In the genomic region with DNA sequence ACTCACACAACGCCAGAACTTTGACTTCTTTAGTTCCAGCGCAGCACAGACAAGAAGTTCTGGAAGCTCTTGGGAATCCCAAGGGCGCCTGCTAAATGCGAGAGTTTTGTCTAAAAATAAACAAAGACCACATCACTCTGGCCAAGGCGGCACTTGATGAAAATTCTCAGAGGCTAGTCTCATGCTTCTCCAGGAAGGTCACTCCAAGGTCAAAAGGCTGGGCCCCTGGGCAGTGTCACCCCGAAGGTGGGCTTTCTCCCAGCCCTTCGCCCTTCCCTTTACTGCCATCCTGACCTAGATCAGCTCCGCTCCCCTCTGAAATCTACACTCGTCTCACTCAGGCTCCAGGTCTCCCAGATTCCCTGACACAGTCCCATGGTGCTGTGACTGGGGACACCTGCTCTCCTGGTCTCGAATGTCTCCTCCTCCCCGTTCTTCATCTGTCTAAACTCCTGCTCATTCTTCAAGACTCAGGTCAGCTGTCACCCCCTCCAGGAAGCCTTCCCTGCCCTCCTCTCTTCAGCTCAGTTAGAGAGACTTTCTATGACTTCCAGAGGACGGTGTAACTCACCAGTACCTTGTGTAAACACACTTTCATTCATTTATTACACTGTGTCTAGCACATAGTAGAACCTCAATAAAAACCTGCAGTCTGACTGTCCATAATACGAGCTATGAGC, we compare ENCODE assay signal across 10 cellular contexts. TPM values are rescaled to one million over a fixed set of nuclear protein-coding genes. Genes with fewer than 3 reads are reported as not detected.
A peak's percentile ranks its signal among the peaks of the same experiment; 100 is the strongest.
DNase-seq lines count a peak whose midpoint lies in the region; ATAC-seq and TF ChIP-seq lines count a peak whose summit lies in the region.
"Had no signal": no experiment of that assay in that cellular context is flagged by ENCODE, and none has a peak within 500 bp of the region (broad histone marks: within the 10 kb centered on the region; RNA-seq: fewer than 3 reads in every experiment).

No MANE protein-coding gene starts in this region.

- H3K9me3 Mint-ChIP-seq in effector memory CD8-positive, alpha-beta T cell = no peaks in the 10 kb centered on the region
- H3K9me3 Mint-ChIP-seq in osteocyte (ENCODE audit: unreplicated experiment) = no peaks in the 10 kb centered on the region
- H3K9me3 Mint-ChIP-seq in Caco-2 (ENCODE audit: unreplicated experiment) = no peaks in the 10 kb centered on the region

- H3K36me3 ChIP-seq in Panc1 (ENCODE audit: control insufficient read depth, insufficient read depth, low read length) (no peaks in the 10 kb centered on the region), Caco-2 (ENCODE audit: control insufficient read depth, insufficient read depth, low read length) (no peaks in the 10 kb centered on the region; the same call in 1 of the 2 replicates)

- H3K4me3 ChIP-seq in AG04450 (ENCODE audit: low read depth, low read length) (no peak overlapping the region), Panc1 (ENCODE audit: low read depth in 2 of 2, low read length in 2 of 2) (no peak overlapping the region), Caco-2 (ENCODE audit: low read depth, low read length) (no peak overlapping the region)

- POLR2A ChIA-PET in AG04450 (lab: Yijun Ruan, JAX) = no interaction called here
- POLR2A ChIA-PET in Panc1 (lab: Charles Lee) = no interaction called here
- POLR2A ChIA-PET in Caco-2 (lab: Charles Lee) = no interaction called here

- H3K9me3 ChIP-seq in AG04450 (ENCODE audit: control insufficient read depth, insufficient read depth, low read length) (no peaks in the 10 kb centered on the region), Panc1 (ENCODE audit: control insufficient read depth, insufficient read depth, low read depth, low read length) (no peaks in the 10 kb centered on the region), Caco-2 (no peaks in the 10 kb centered on the region)

- intact Hi-C loops in Panc1 (cut with micrococcal nuclease; ENCODE audit: unreplicated experiment) = no loop called here
- intact Hi-C loops in Caco-2 (cut with micrococcal nuclease; ENCODE audit: unreplicated experiment) = no loop called here

- in situ Hi-C loops in Panc1 (cut with HindIII; ENCODE audit: low pct_unique_long_range_greater_than_20kb, low sequenced_read_pairs) = no loop called here

- H3K27me3 Mint-ChIP-seq in effector memory CD8-positive, alpha-beta T cell = no peaks in the 10 kb centered on the region
- H3K27me3 Mint-ChIP-seq in osteocyte (ENCODE audit: unreplicated experiment) = no peaks in the 10 kb centered on the region
- no peaks in the 10 kb centered on the region for H3K27me3 Mint-ChIP-seq in Caco-2 (ENCODE audit: insufficient read depth, unreplicated experiment)

- H3K27ac ChIP-seq in AG04450 (ENCODE audit: low read depth, low read length) (peak overlapping the region; percentile 65), Panc1 (ENCODE audit: low read length) (peak overlapping the region; percentile 17; the same call in 1 of the 2 replicates)

- H3K4me1 ChIP-seq in Panc1 (ENCODE audit: control insufficient read depth, insufficient read depth, low read length) = peaks cover 43% of the 10 kb centered on the region
- no peaks in the 10 kb centered on the region for H3K4me1 ChIP-seq in Caco-2

- peaks cover 88 to 90% of the 10 kb centered on the region in 2 donors for H3K4me1 Mint-ChIP-seq in effector memory CD8-positive, alpha-beta T cell (ENCODE audit: low read depth in 2 of 2)
- H3K4me1 Mint-ChIP-seq in osteocyte (ENCODE audit: unreplicated experiment) = peaks cover 30% of the 10 kb centered on the region
- H3K4me1 Mint-ChIP-seq in Caco-2 (ENCODE audit: low read depth, unreplicated experiment) = no peaks in the 10 kb centered on the region

- H3K36me3 Mint-ChIP-seq in effector memory CD8-positive, alpha-beta T cell (ENCODE audit: insufficient read depth) = peaks cover 45% of the 10 kb centered on the region
- H3K36me3 Mint-ChIP-seq in osteocyte (ENCODE audit: unreplicated experiment) (peaks cover 2% of the 10 kb centered on the region), Caco-2 (ENCODE audit: insufficient read depth, unreplicated experiment) (peaks cover 4% of the 10 kb centered on the region)

- no peak for TF ChIP-seq CTCF in AG04450 (IDR thresholded peaks at IDR 0.05; ENCODE audit: low read depth, low read length)
- no peak for TF ChIP-seq CTCF in Panc1 (IDR thresholded peaks at IDR 0.05)
- no peak for TF ChIP-seq CTCF in osteocyte (IDR thresholded peaks at IDR 0.05)
- TF ChIP-seq CTCF in Caco-2 (IDR thresholded peaks at IDR 0.05; ENCODE audit: insufficient read depth in 1 of 2, low read depth in 1 of 2, low read length in 1 of 2, severe bottlenecking in 1 of 2, unreplicated experiment in 1 of 2) = no peak

- BruUV-seq in Panc1 (replicated peaks; lab: Mats Ljungman, UMichigan) (no TSS peak), Caco-2 (replicated peaks; lab: Mats Ljungman, UMichigan) (no TSS peak)

- no peaks in the 10 kb centered on the region for H3K27me3 ChIP-seq in AG04450 (ENCODE audit: control insufficient read depth, insufficient read depth, low read length)
- H3K27me3 ChIP-seq in Panc1 (ENCODE audit: control insufficient read depth, insufficient read depth, low read length) = no peaks in the 10 kb centered on the region
- H3K27me3 ChIP-seq in Caco-2 (replicated peaks; ENCODE audit: control insufficient read depth, insufficient read depth, low read length) = no peaks in the 10 kb centered on the region

- no peak for ATAC-seq in Panc1
- no peak for ATAC-seq in effector memory CD8-positive, alpha-beta T cell (replicated peaks)

- H3K27ac Mint-ChIP-seq in effector memory CD8-positive, alpha-beta T cell = peak overlapping the region; percentile 96 to 98
- H3K27ac Mint-ChIP-seq in osteocyte (ENCODE audit: unreplicated experiment) = peak overlapping the region; percentile 21
- no peak overlapping the region for H3K27ac Mint-ChIP-seq in Caco-2 (ENCODE audit: unreplicated experiment)

- H3K4me3 Mint-ChIP-seq in effector memory CD8-positive, alpha-beta T cell = peak overlapping the region; percentile 91 to 93
- no peak overlapping the region for H3K4me3 Mint-ChIP-seq in osteocyte (ENCODE audit: unreplicated experiment)
- H3K4me3 Mint-ChIP-seq in Caco-2 (ENCODE audit: unreplicated experiment) = no peak overlapping the region

- CTCF ChIA-PET in AG04450 (lab: Charles Lee) = interaction anchor here (4.3 kb wide), 1 partner anchor 8 kb away, joined by 31 read pairs; no protein-coding TSS in a partner anchor
- CTCF ChIA-PET in Panc1 (lab: Charles Lee) = interaction anchor here (1.5 kb wide), 1 partner anchor 8 kb away, joined by 5 read pairs; no protein-coding TSS in a partner anchor
- CTCF ChIA-PET in Caco-2 (lab: Charles Lee) = interaction anchor here (1.7 kb wide), 1 partner anchor 9 kb away, joined by 7 read pairs; no protein-coding TSS in a partner anchor

- no peak for DNase-seq in AG04450 (ENCODE audit: low read depth, low spot score)
- DNase-seq in Panc1 (ENCODE audit: low read depth, low spot score) = no peak
- DNase-seq in effector memory CD8-positive, alpha-beta T cell = no peak
- no peak for DNase-seq in osteocyte (ENCODE audit: extremely low spot score, unreplicated experiment)
- DNase-seq in globus pallidus (ENCODE audit: low spot score) = no peak
- no peak for DNase-seq in NCI-H69 (lab: John Stamatoyannopoulos, UW)
- DNase-seq in dermis blood vessel endothelial cell = no peak
- DNase-seq in Caco-2 = no peak
- DNase-seq: DMS153, NCI-H510A had no signal

RNA-seq across cellular contexts. Expression of a gene that starts 10.5 kb away (rescaled TPM):
- polyA plus RNA-seq in AG04450 (2011; rRNA removed) = 4.1 and 5.4 TPM in 2 replicates
- polyA minus RNA-seq in AG04450 (2011; rRNA and poly(A)+ RNA removed) = 12.4 and 18.3 TPM in 2 replicates
- total RNA-seq in Panc1 (2021; ENCODE audit: unreplicated experiment) (42.5 TPM), osteocyte (14.7 and 17.0 TPM in 2 replicates), dermis blood vessel endothelial cell (30.5 and 36.5 TPM in 2 replicates), Caco-2 (2022) (13.6 and 13.7 TPM in 2 replicates)
- polyA plus RNA-seq in Panc1 (2012; ENCODE audit: insufficient read length) = 31.8 TPM

RNA-seq across cellular contexts. Expression of a gene that starts 58.0 kb away (rescaled TPM):
- polyA plus RNA-seq in AG04450 (2011; rRNA removed) = 16.3 and 24.0 TPM in 2 replicates
- polyA minus RNA-seq in AG04450 (2011; rRNA and poly(A)+ RNA removed) = 8.6 and 10.5 TPM in 2 replicates
- total RNA-seq in Panc1 (2021; ENCODE audit: unreplicated experiment) (39.2 TPM), osteocyte (21.9 and 22.0 TPM in 2 replicates), dermis blood vessel endothelial cell (10.4 and 20.9 TPM in 2 replicates), Caco-2 (2022) (28.1 and 29.9 TPM in 2 replicates)
- polyA plus RNA-seq in Panc1 (2012; ENCODE audit: insufficient read length) = 24.1 TPM

Comparison
In these comparisons a context has a peak if more than half of its experiments do, and no peak if none do; other contexts are left out.
1. H3K4me3 Mint-ChIP-seq: peak in effector memory CD8-positive, alpha-beta T cell (2 of 2); none in osteocyte (single experiment) and Caco-2 (single experiment).